In genomic region chr11:34366522-34366921, GRCh38 we compare ENCODE assay signal across 10 cellular contexts. TPM values are rescaled to one million over a fixed set of nuclear protein-coding genes. Genes with fewer than 3 reads are reported as not detected.
DNase-seq lines count a peak whose midpoint lies in the region; ATAC-seq and TF ChIP-seq lines count a peak whose summit lies in the region.
"Had no signal": no experiment of that assay in that cellular context is flagged by ENCODE, and none has a peak within 500 bp of the region (broad histone marks: within the 10 kb centered on the region; RNA-seq: fewer than 3 reads in every experiment).

No MANE protein-coding gene starts in this region.

- H3K4me1 ChIP-seq in neural progenitor cell: no peaks in the 10 kb centered on the region

- in situ Hi-C loops in astrocyte of the cerebellum (cut with HindIII; ENCODE audit: low sequenced_read_pairs): no loop called here

- no peak overlapping the region for H3K4me3 Mint-ChIP-seq in neural progenitor cell
- H3K4me3 Mint-ChIP-seq: nephron had no signal

- no peak overlapping the region for H3K4me3 ChIP-seq in Jurkat, Clone E6-1 (ENCODE audit: low read length)
- H3K4me3 ChIP-seq in astrocyte of the cerebellum (ENCODE audit: low read depth, low read length): no peak overlapping the region
- no peak overlapping the region for H3K4me3 ChIP-seq in neural progenitor cell

- DNase-seq in NCI-H2196 (lab: John Stamatoyannopoulos, UW; ENCODE audit: unreplicated experiment) (peak; percentile 29), NCI-H2196 treated with DMSO at 0.1 percent for 48 hours (lab: John Stamatoyannopoulos, UW; ENCODE audit: unreplicated experiment) (no peak), astrocyte of the cerebellum (ENCODE audit: low read depth) (no peak), neural progenitor cell (ENCODE audit: low spot score) (no peak), left ventricle myocardium superior (no peak)
- DNase-seq in Jurkat, Clone E6-1 (ENCODE audit: low read depth, low spot score): peak; percentile 65

- H3K27ac Mint-ChIP-seq in neural progenitor cell: no peak overlapping the region
- H3K27ac Mint-ChIP-seq: IgD-negative memory B cell, nephron had no signal

- H3F3A ChIP-seq in neural progenitor cell (ENCODE audit: low read depth): no peaks in the 10 kb centered on the region

- no peaks in the 10 kb centered on the region for H3K36me3 Mint-ChIP-seq in neural progenitor cell
- H3K36me3 Mint-ChIP-seq: IgD-negative memory B cell had no signal

- no peak overlapping the region for H2AFZ ChIP-seq in neural progenitor cell (replicated peaks)

- H3K9ac ChIP-seq in neural progenitor cell: no peak overlapping the region

- no peak overlapping the region for H3K4me2 ChIP-seq in neural progenitor cell

- H3K79me2 ChIP-seq in neural progenitor cell (ENCODE audit: low read depth): no peaks in the 10 kb centered on the region

- peaks cover 3% of the 10 kb centered on the region for H3K4me1 Mint-ChIP-seq in neural progenitor cell
- H3K4me1 Mint-ChIP-seq: IgD-negative memory B cell, nephron had no signal

- H3K27me3 Mint-ChIP-seq in neural progenitor cell (ENCODE audit: insufficient read depth, low read depth): peaks cover 3% of the 10 kb centered on the region

- no peaks in the 10 kb centered on the region for H3K36me3 ChIP-seq in neural progenitor cell

- intact Hi-C loops in left ventricle myocardium superior (cut with micrococcal nuclease): no loop called here

- peaks cover 3% of the 10 kb centered on the region for H3K9me3 Mint-ChIP-seq in neural progenitor cell
- H3K9me3 Mint-ChIP-seq: IgD-negative memory B cell had no signal

- H3K27ac ChIP-seq in neural progenitor cell: no peak overlapping the region

- no peaks in the 10 kb centered on the region for H3K9me3 ChIP-seq in neural progenitor cell (ENCODE audit: low read depth)

- no peaks in the 10 kb centered on the region for H3K27me3 ChIP-seq in neural progenitor cell

- ATAC-seq in HG02759 (IDR thresholded peaks at IDR 0.05; ENCODE audit: unreplicated experiment): no peak
- no peak for ATAC-seq in left ventricle myocardium superior
- ATAC-seq in GM19452 (IDR thresholded peaks at IDR 0.05; ENCODE audit: unreplicated experiment): no peak

- H4K20me1 ChIP-seq in neural progenitor cell (ENCODE audit: low read depth): no peaks in the 10 kb centered on the region

- TF ChIP-seq CTCF in astrocyte of the cerebellum (IDR thresholded peaks at IDR 0.05; ENCODE audit: low read depth, low read length, missing control alignments) (peak; percentile 11), neural progenitor cell (IDR thresholded peaks at IDR 0.05) (peak; percentile 22)

RNA-seq across cellular contexts. Expression of gene ABTB2, which starts 8.7 kb away (rescaled TPM):
- polyA plus RNA-seq in Jurkat, Clone E6-1 (2012; ENCODE audit: insufficient read depth, insufficient read length): 0.36 TPM
- total RNA-seq in neural progenitor cell (ENCODE audit: low replicate concordance) (0.37 and 0.84 TPM in 2 replicates), left ventricle myocardium superior (12.1 TPM)

Comparison
In these comparisons a context has a peak if more than half of its experiments do, and no peak if none do; other contexts are left out.
1. DNase-seq: peak in NCI-H2196 (single experiment) and Jurkat, Clone E6-1 (single experiment); none in NCI-H2196 treated with DMSO at 0.1 percent for 48 hours (single experiment), astrocyte of the cerebellum (single experiment), neural progenitor cell (single experiment) and left ventricle myocardium superior (single experiment).